ENCODE assay signal across 10 cellular contexts in the genomic region with DNA sequence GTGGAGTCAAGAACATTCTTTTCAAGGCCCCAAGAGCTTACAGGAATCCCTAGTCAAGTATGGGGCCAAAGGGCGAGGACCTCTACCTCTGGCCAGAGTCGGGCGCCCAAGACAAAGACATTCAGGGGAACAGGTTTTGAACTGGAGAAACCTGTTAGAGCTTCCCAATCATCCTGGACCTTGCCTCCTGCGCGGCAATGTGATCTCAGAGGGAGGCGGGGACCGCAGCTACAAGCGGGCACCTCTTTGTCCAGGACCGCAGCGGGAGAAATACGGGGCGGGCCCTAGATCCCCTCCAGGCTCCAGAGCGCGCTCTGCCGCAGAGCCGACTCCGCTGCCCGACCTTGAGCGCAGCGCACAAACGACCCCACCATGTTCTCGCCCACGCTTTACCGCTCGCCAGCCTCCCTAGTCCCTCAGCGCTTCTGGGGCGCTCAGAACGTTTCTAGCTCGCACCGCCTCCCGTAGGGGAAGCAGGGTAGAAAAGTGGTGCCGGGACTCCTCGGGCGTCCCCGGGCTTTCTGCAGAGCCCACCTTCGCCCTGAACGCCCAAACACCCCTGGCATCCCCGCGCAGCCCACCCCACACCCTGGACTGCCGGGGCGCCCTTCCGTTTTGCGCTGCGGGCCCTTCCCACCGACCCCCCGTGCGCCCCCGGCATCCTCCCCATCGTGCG. TPM values are rescaled to one million over a fixed set of nuclear protein-coding genes. Genes with fewer than 3 reads are reported as not detected.
A peak's percentile ranks its signal among the peaks of the same experiment; 100 is the strongest.
DNase-seq lines count a peak whose midpoint lies in the region; ATAC-seq and TF ChIP-seq lines count a peak whose summit lies in the region.
"Had no signal": no experiment of that assay in that cellular context is flagged by ENCODE, and none has a peak within 500 bp of the region (broad histone marks: within the 10 kb centered on the region; RNA-seq: fewer than 3 reads in every experiment).

No MANE protein-coding gene starts in this region.

- H3K27me3 Mint-ChIP-seq in activated T-helper 2 cell treated with anti-CD3 and anti-CD28 coated beads, Interferon-gamma antibody, Interleukin-2, Interleukin-4, amounts not matched to agents 10 μg/mL and 5 μg/mL and 100 μg/mL, durations not matched to agents 14 hours and 24 hours and 36 hours (ENCODE audit: low read depth), result peaks cover 47% of the 10 kb centered on the region

- ATAC-seq in HG02678 (IDR thresholded peaks at IDR 0.05; ENCODE audit: unreplicated experiment) (peak; percentile 33), Right ventricle myocardium superior (ENCODE audit: poor library complexity) (peak; percentile 66), GM21825 (IDR thresholded peaks at IDR 0.05; ENCODE audit: unreplicated experiment) (no peak)

- peak overlapping the region; percentile 79 for H3K4me3 Mint-ChIP-seq in activated T-helper 2 cell treated with anti-CD3 and anti-CD28 coated beads, Interferon-gamma antibody, Interleukin-2, Interleukin-4, amounts not matched to agents 10 μg/mL and 5 μg/mL and 100 μg/mL, durations not matched to agents 14 hours and 24 hours and 36 hours (ENCODE audit: low read depth)

- TF ChIP-seq CTCF in ovary (IDR thresholded peaks at IDR 0.05), result no peak

- peak overlapping the region; percentile 72 for H3K4me3 ChIP-seq in ovary
- H3K4me3 ChIP-seq: SK-N-MC had no signal

- no peaks in the 10 kb centered on the region for H3K9me3 ChIP-seq in ovary

- peaks cover 12% of the 10 kb centered on the region for H3K4me1 Mint-ChIP-seq in activated T-helper 2 cell treated with anti-CD3 and anti-CD28 coated beads, Interferon-gamma antibody, Interleukin-2, Interleukin-4, amounts not matched to agents 10 μg/mL and 5 μg/mL and 100 μg/mL, durations not matched to agents 14 hours and 24 hours and 36 hours (ENCODE audit: low read depth)

- no peak overlapping the region for H3K27ac Mint-ChIP-seq in activated T-helper 2 cell treated with anti-CD3 and anti-CD28 coated beads, Interferon-gamma antibody, Interleukin-2, Interleukin-4, amounts not matched to agents 10 μg/mL and 5 μg/mL and 100 μg/mL, durations not matched to agents 14 hours and 24 hours and 36 hours

- H3K9me3 Mint-ChIP-seq in activated T-helper 2 cell treated with anti-CD3 and anti-CD28 coated beads, Interferon-gamma antibody, Interleukin-2, Interleukin-4, amounts not matched to agents 10 μg/mL and 5 μg/mL and 100 μg/mL, durations not matched to agents 14 hours and 24 hours and 36 hours, result no peaks in the 10 kb centered on the region

- no peaks in the 10 kb centered on the region for H3K27me3 ChIP-seq in ovary

- no peaks in the 10 kb centered on the region for H3K36me3 ChIP-seq in ovary

- intact Hi-C loops in activated T-helper 2 cell treated with anti-CD3 and anti-CD28 coated beads, Interferon-gamma antibody, Interleukin-2, Interleukin-4, amounts not matched to agents 10 μg/mL and 5 μg/mL and 100 μg/mL, durations not matched to agents 14 hours and 24 hours and 36 hours (cut with micrococcal nuclease), result loop anchor here (1.0 kb wide), 1 partner anchor 51 kb away; a partner anchor contains a TSS
- intact Hi-C loops in Right ventricle myocardium superior (cut with DNase I) (loop anchor here (10.0 kb wide), 1 partner anchor 46 kb away; a partner anchor contains a TSS), ovary (cut with DNase I) (no loop called here)

- 2 to 3% (median 3%) methylated on average over 46 to 50 of the region's 50 CpGs for WGBS in ovary, 3 donors

- H3K36me3 Mint-ChIP-seq in activated T-helper 2 cell treated with anti-CD3 and anti-CD28 coated beads, Interferon-gamma antibody, Interleukin-2, Interleukin-4, amounts not matched to agents 10 μg/mL and 5 μg/mL and 100 μg/mL, durations not matched to agents 14 hours and 24 hours and 36 hours (ENCODE audit: low read depth), result no peaks in the 10 kb centered on the region

- peak; percentile 94 for DNase-seq in DMS53 treated with DMSO at 0.1 percent for 48 hours (lab: John Stamatoyannopoulos, UW; ENCODE audit: unreplicated experiment)
- DNase-seq in NCI-H345 treated with DMSO at 0.1 percent for 48 hours (lab: John Stamatoyannopoulos, UW; ENCODE audit: unreplicated experiment), result peak; percentile 47
- no peak for DNase-seq in activated T-helper 2 cell treated with anti-CD3 and anti-CD28 coated beads, Interferon-gamma antibody, Interleukin-2, Interleukin-4, amounts not matched to agents 10 μg/mL and 5 μg/mL and 100 μg/mL, durations not matched to agents 14 hours and 24 hours and 36 hours (ENCODE audit: low spot score)
- DNase-seq in Right ventricle myocardium superior, result peak; percentile 50
- peak in 4 of 5 donors; percentile 20 to 62 (median 50) for DNase-seq in ovary
- DNase-seq in COLO829 (ENCODE audit: low spot score), result no peak

- no peak for TF ChIP-seq POLR2A in ovary (IDR thresholded peaks at IDR 0.05)

- peaks cover 3% of the 10 kb centered on the region for H3K4me1 ChIP-seq in ovary (ENCODE audit: insufficient read depth)

- no peak overlapping the region for H3K27ac ChIP-seq in ovary
- H3K27ac ChIP-seq: SK-N-MC had no signal

- TF ChIP-seq EP300 in ovary (IDR thresholded peaks at IDR 0.05), result no peak

RNA-seq across cellular contexts. Expression of a gene that starts 28.1 kb away (rescaled TPM):
- 13.1 and 15.5 TPM in 2 replicates for total RNA-seq in activated T-helper 2 cell treated with anti-CD3 and anti-CD28 coated beads, Interferon-gamma antibody, Interleukin-2, Interleukin-4, amounts not matched to agents 10 μg/mL and 5 μg/mL and 100 μg/mL, durations not matched to agents 14 hours and 24 hours and 36 hours
- total RNA-seq in Right ventricle myocardium superior (4.5 TPM), ovary (1 to 10 TPM; 2.7 to 6.0 (median 3.9) TPM)
- 10 to 100 TPM in 1 of 2 donors, 1 to 10 TPM in 1; 2.8 to 11.7 TPM for polyA plus RNA-seq in ovary

RNA-seq across cellular contexts. Expression of a gene that starts 50.1 kb away (rescaled TPM):
- total RNA-seq in activated T-helper 2 cell treated with anti-CD3 and anti-CD28 coated beads, Interferon-gamma antibody, Interleukin-2, Interleukin-4, amounts not matched to agents 10 μg/mL and 5 μg/mL and 100 μg/mL, durations not matched to agents 14 hours and 24 hours and 36 hours, result 1.6 TPM in 2 replicates
- 1.0 TPM for total RNA-seq in Right ventricle myocardium superior
- total RNA-seq in ovary, result 1 to 10 TPM in 3 of 7 donors, under 1 TPM in 2, not detected in 2; 0.57 to 1.2 (median 1.0) TPM
- 1 to 10 TPM; 1.5 to 2.8 TPM for polyA plus RNA-seq in ovary
- total RNA-seq: temporal lobe had no signal

RNA-seq across cellular contexts. Expression of a gene that starts 52.7 kb away (rescaled TPM):
- 78.7 and 84.6 TPM in 2 replicates for total RNA-seq in activated T-helper 2 cell treated with anti-CD3 and anti-CD28 coated beads, Interferon-gamma antibody, Interleukin-2, Interleukin-4, amounts not matched to agents 10 μg/mL and 5 μg/mL and 100 μg/mL, durations not matched to agents 14 hours and 24 hours and 36 hours
- total RNA-seq in Right ventricle myocardium superior (11.9 TPM), ovary (10 to 100 TPM; 47.2 to 80.3 (median 56.1) TPM)
- 10 to 100 TPM; 19.6 to 39.4 TPM for polyA plus RNA-seq in ovary

Comparison
In these comparisons a context has a peak if more than half of its experiments do, and no peak if none do; other contexts are left out.
1. DNase-seq: peak in DMS53 treated with DMSO at 0.1 percent for 48 hours (single experiment), NCI-H345 treated with DMSO at 0.1 percent for 48 hours (single experiment), Right ventricle myocardium superior (single experiment) and ovary (4 of 5); none in activated T-helper 2 cell treated with anti-CD3 and anti-CD28 coated beads, Interferon-gamma antibody, Interleukin-2, Interleukin-4, amounts not matched to agents 10 μg/mL and 5 μg/mL and 100 μg/mL, durations not matched to agents 14 hours and 24 hours and 36 hours (single experiment) and COLO829 (single experiment).
2. intact Hi-C loops: an anchor here in activated T-helper 2 cell treated with anti-CD3 and anti-CD28 coated beads, Interferon-gamma antibody, Interleukin-2, Interleukin-4, amounts not matched to agents 10 μg/mL and 5 μg/mL and 100 μg/mL, durations not matched to agents 14 hours and 24 hours and 36 hours (1.0 kb wide) and Right ventricle myocardium superior (10.0 kb wide); none called in ovary.